In the genomic region with DNA sequence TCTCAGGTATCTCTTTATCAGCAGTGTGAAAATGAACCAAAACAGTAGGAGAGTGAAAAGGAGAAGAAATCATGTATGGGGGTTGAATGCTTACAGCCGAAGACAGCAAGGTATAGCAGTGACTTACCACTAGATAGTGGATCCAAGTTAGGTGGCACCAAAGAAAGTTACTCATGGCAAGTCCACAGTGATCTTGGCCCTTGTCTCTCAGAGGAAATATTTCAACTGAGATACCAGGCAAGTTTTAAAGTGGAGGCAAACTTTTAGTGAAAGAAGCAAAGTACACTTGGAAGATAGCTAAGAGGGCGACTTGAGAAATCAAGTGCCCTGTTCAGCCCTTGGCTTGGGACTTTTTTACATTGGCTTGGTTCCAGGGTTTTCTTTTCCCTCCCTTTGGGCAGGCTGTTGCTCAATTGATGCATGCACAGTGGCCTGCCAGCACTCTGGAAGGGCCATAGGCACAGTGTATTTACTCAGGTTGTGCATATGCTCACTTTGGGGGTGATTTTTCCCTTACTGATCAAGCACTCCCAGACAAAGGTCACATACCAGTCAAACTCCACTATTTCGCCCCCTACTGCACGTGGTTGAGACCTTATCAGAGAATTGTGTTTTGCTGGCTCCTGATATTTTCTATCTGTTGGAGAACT, we compare ENCODE assay signal across 28 cellular contexts.
A peak's percentile ranks its signal among the peaks of the same experiment; 100 is the strongest.
DNase-seq lines count a peak whose midpoint lies in the region; ATAC-seq, FAIRE-seq and TF ChIP-seq lines count a peak whose summit lies in the region.
"Had no signal": no experiment of that assay in that cellular context is flagged by ENCODE, and none has a peak within 500 bp of the region (broad histone marks: within the 10 kb centered on the region; RNA-seq: fewer than 3 reads in every experiment).

No MANE protein-coding gene starts in this region.

- POLR2A ChIA-PET in MCF 10A (lab: Yijun Ruan, JAX), result interaction anchor here (0.6 to 1.2 kb wide), 3 partner anchors 12 to 37 kb away, joined by 3 to 5 read pairs (median 3); no protein-coding TSS in a partner anchor
- POLR2A ChIA-PET in HepG2 (lab: Yijun Ruan, JAX), result no interaction called here

- no peaks in the 10 kb centered on the region for H3K36me3 ChIP-seq in mammary epithelial cell (ENCODE audit: insufficient read depth, low read length)
- no peaks in the 10 kb centered on the region for H3K36me3 ChIP-seq in HepG2 (replicated peaks in 1 of 2; ENCODE audit: control insufficient read depth in 1 of 2, insufficient read depth in 2 of 2, low read length in 2 of 2)
- no peaks in the 10 kb centered on the region for H3K36me3 ChIP-seq in thymus (ENCODE audit: control insufficient read depth, insufficient read depth)
- H3K36me3 ChIP-seq: BE2C, HAP-1 had no signal

- H3K4me2 ChIP-seq in mammary epithelial cell (ENCODE audit: insufficient read depth, low read depth, low read length) (no peak overlapping the region), HepG2 (ENCODE audit: low read depth, low read length) (no peak overlapping the region)

- intact Hi-C loops in MCF 10A (cut with micrococcal nuclease), result no loop called here
- intact Hi-C loops in mammary epithelial cell (cut with micrococcal nuclease), result no loop called here
- intact Hi-C loops in HepG2 (cut with micrococcal nuclease; ENCODE audit: unreplicated experiment), result no loop called here

- no peak overlapping the region for H3K27ac ChIP-seq in mammary epithelial cell (ENCODE audit: insufficient read depth, low read depth, low read length)
- no peak overlapping the region for H3K27ac ChIP-seq in HepG2 (ENCODE audit: extremely low read length, insufficient read depth, low read length)
- peak overlapping the region; percentile 33 for H3K27ac ChIP-seq in thymus (ENCODE audit: low read depth)
- H3K27ac ChIP-seq: 22Rv1, RWPE1, SK-N-MC had no signal

- H3K9me3 Mint-ChIP-seq in MCF 10A (ENCODE audit: unreplicated experiment), result no peaks in the 10 kb centered on the region

- FAIRE-seq in HepG2 (lab: Jason Lieb, UNC), result no peak

- TF ChIP-seq POLR2A in HepG2 (IDR thresholded peaks at IDR 0.05; ENCODE audit: insufficient read depth in 1 of 2, low read depth in 2 of 2, low read length in 2 of 2), result no peak

- 0% methylated on average over 3 of the region's 4 CpGs for WGBS in mammary epithelial cell (ENCODE audit: low coverage, missing lambda C conversion rate)
- 6% methylated on average over 4 of the region's 4 CpGs for WGBS in HepG2 (ENCODE audit: low lambda C conversion rate)
- WGBS in thymus, result 88% methylated on average over 4 of the region's 4 CpGs

- CTCF ChIA-PET in MCF 10A (lab: Yijun Ruan, JAX), result interaction anchor here (0.7 kb wide), 1 partner anchor 24 kb away, joined by 3 read pairs; no protein-coding TSS in a partner anchor
- CTCF ChIA-PET in mammary epithelial cell (lab: Charles Lee; ENCODE audit: low non-redundant PET), result no interaction called here
- CTCF ChIA-PET in HepG2 (lab: Yijun Ruan, JAX; ENCODE audit: low intra/inter-chr PET ratio, low total read pairs), result no interaction called here

- H4K20me1 ChIP-seq in mammary epithelial cell (ENCODE audit: insufficient read depth, low read length) (no peaks in the 10 kb centered on the region), HepG2 (ENCODE audit: insufficient read depth, low read length) (no peaks in the 10 kb centered on the region)

- DNase-seq in MCF 10A (ENCODE audit: unreplicated experiment), result peak; percentile 23
- no peak for DNase-seq in mammary epithelial cell
- DNase-seq in HepG2 (ENCODE audit: low spot score), result peak; percentile 5
- DNase-seq in GDM1 (lab: John Stamatoyannopoulos, UW), result no peak
- no peak for DNase-seq in hepatic stellate cell (ENCODE audit: low spot score)
- DNase-seq: BE2C, DMS153, DND-41, GOT3, HFFc6, IMR-90, KG1, NCI-H1048, NCI-H1417, NCI-H1694, NCI-H2029 treated with DMSO at 0.1 percent for 48 hours, NCI-H2171, NCI-H226, NCI-H510A, NCI-H69, SIG-M5 had no signal

- H3K4me1 ChIP-seq in mammary epithelial cell (ENCODE audit: insufficient read depth, low read length) (no peaks in the 10 kb centered on the region), HepG2 (ENCODE audit: insufficient read depth, low read length) (no peaks in the 10 kb centered on the region), thymus (ENCODE audit: control insufficient read depth, insufficient read depth, low read length) (no peaks in the 10 kb centered on the region)
- H3K4me1 ChIP-seq: BE2C, HAP-1 had no signal

- no peak overlapping the region for H3K4me3 Mint-ChIP-seq in MCF 10A (ENCODE audit: unreplicated experiment)
- H3K4me3 Mint-ChIP-seq: HFFc6 had no signal

- dilution Hi-C loops in mammary epithelial cell (cut with HindIII; ENCODE audit: low sequenced_read_pairs), result no loop called here

- in situ Hi-C loops in mammary epithelial cell (cut with MboI; ENCODE audit: low sequenced_read_pairs in 2 of 2), result no loop called here
- in situ Hi-C loops in HepG2 (cut with HindIII; ENCODE audit: extremely low pct_ligation_motif_present, low pct_unique_long_range_greater_than_20kb), result no loop called here

- ATAC-seq in HepG2 (peak; percentile 46; the same call in 2 of the 3 replicates), GM19467 (IDR thresholded peaks at IDR 0.05; ENCODE audit: unreplicated experiment) (no peak)
- ATAC-seq: Panc1 had no signal

- TF ChIP-seq CTCF in MCF 10A (IDR thresholded peaks at IDR 0.05; ENCODE audit: unreplicated experiment) (no peak), mammary epithelial cell (conservative IDR thresholded peaks at IDR 0.05 in 1 of 2, IDR thresholded peaks at IDR 0.05 in 1 of 2; ENCODE audit: extremely low read depth in 1 of 2, insufficient read depth in 1 of 2, low read depth in 1 of 2, low read length in 2 of 2) (no peak), HepG2 (CRISPR knock-in tag; IDR thresholded peaks at IDR 0.05) (no peak)

- peak overlapping the region; percentile 53 for H3K27ac Mint-ChIP-seq in MCF 10A (ENCODE audit: low read depth, unreplicated experiment)
- H3K27ac Mint-ChIP-seq: HFFc6 had no signal

- peaks cover 33% of the 10 kb centered on the region for H3K9me3 ChIP-seq in mammary epithelial cell (replicated peaks; ENCODE audit: insufficient read depth, low read length)
- H3K9me3 ChIP-seq in HepG2 (ENCODE audit: low read length), result no peaks in the 10 kb centered on the region; the same call in none of the 2 replicates
- no peaks in the 10 kb centered on the region for H3K9me3 ChIP-seq in thymus (ENCODE audit: control insufficient read depth)
- H3K9me3 ChIP-seq: BE2C, HAP-1 had no signal

- TF ChIP-seq RAD21 in HepG2 (CRISPR knock-in tag; IDR thresholded peaks at IDR 0.05), result no peak

- TF ChIP-seq EP300 in HepG2 (IDR thresholded peaks at IDR 0.05; ENCODE audit: low read depth in 2 of 2, low read length in 2 of 2) (no peak), HepG2 (CRISPR knock-in tag; IDR thresholded peaks at IDR 0.05; ENCODE audit: borderline replicate concordance) (no peak)

- no peaks in the 10 kb centered on the region for H3K79me2 ChIP-seq in mammary epithelial cell (ENCODE audit: insufficient read depth, low read length)
- no peaks in the 10 kb centered on the region for H3K79me2 ChIP-seq in HepG2 (ENCODE audit: insufficient read depth, low read length)

- no peaks in the 10 kb centered on the region for H3K27me3 Mint-ChIP-seq in MCF 10A (ENCODE audit: insufficient read depth, unreplicated experiment)

- peaks cover 27% of the 10 kb centered on the region for H3K4me1 Mint-ChIP-seq in MCF 10A (ENCODE audit: insufficient read depth, unreplicated experiment)

- no peak overlapping the region for H2AFZ ChIP-seq in mammary epithelial cell (ENCODE audit: low read depth, low read length)
- H2AFZ ChIP-seq in HepG2 (ENCODE audit: low read length), result no peak overlapping the region

- H3K9ac ChIP-seq in mammary epithelial cell (ENCODE audit: insufficient read depth, low read length) (no peak overlapping the region), HepG2 (ENCODE audit: insufficient read depth, low read depth, low read length) (no peak overlapping the region)

- H3K4me3 ChIP-seq in mammary epithelial cell (replicated peaks in 1 of 3; ENCODE audit: insufficient read depth in 1 of 3, low read depth in 2 of 3, low read length in 3 of 3), result no peak overlapping the region
- no peak overlapping the region for H3K4me3 ChIP-seq in HepG2 (replicated peaks in 1 of 3; ENCODE audit: insufficient read depth in 1 of 3, low read depth in 2 of 3, low read length in 3 of 3)
- no peak overlapping the region for H3K4me3 ChIP-seq in thymus (ENCODE audit: low read length)
- H3K4me3 ChIP-seq: HAP-1, SK-N-MC had no signal

- no peaks in the 10 kb centered on the region for H3K27me3 ChIP-seq in mammary epithelial cell (ENCODE audit: insufficient read depth, low read length)
- no peaks in the 10 kb centered on the region for H3K27me3 ChIP-seq in HepG2 (ENCODE audit: control insufficient read depth in 1 of 2, insufficient read depth in 2 of 2, low read length in 2 of 2)
- no peaks in the 10 kb centered on the region for H3K27me3 ChIP-seq in thymus (ENCODE audit: control insufficient read depth, insufficient read depth)
- H3K27me3 ChIP-seq: BE2C had no signal

- no TSS peak for BruUV-seq in MCF 10A (replicated peaks; lab: Mats Ljungman, UMichigan)
- BruUV-seq in mammary epithelial cell (replicated peaks; lab: Mats Ljungman, UMichigan), result no TSS peak
- no TSS peak for BruUV-seq in HepG2 (replicated peaks; lab: Mats Ljungman, UMichigan)

- no peaks in the 10 kb centered on the region for H3K36me3 Mint-ChIP-seq in MCF 10A (ENCODE audit: insufficient read depth, unreplicated experiment)

Comparison
In these comparisons a context has a peak if more than half of its experiments do, and no peak if none do; other contexts are left out.
1. DNase-seq: peak in MCF 10A (single experiment) and HepG2 (single experiment); none in mammary epithelial cell (single experiment), GDM1 (single experiment) and hepatic stellate cell (single experiment).